Comparison of ENCODE assay signal across 12 cellular contexts in the genomic region with DNA sequence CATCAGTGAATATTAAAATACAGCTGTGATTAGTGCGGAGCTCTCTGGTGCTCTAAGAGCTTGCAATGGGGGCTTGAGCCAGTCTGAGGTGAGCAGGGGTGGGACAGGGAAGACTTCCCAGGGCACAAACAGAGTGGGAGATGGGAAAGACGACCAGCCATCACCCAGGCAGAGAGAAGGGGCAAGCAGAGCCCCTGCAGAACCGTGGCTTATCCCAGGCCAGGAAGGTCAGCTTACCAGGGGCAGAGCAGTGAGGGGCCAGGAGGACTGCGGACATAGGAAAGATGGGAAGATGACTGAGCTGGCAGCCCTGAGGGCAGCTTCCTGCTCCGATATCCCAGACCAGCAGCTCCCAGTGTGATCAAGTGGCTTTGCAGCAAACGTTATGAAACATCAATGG. TPM values are rescaled to one million over a fixed set of nuclear protein-coding genes. Genes with fewer than 3 reads are reported as not detected.
DNase-seq lines count a peak whose midpoint lies in the region; ATAC-seq and TF ChIP-seq lines count a peak whose summit lies in the region.
"Had no signal": no experiment of that assay in that cellular context is flagged by ENCODE, and none has a peak within 500 bp of the region (broad histone marks: within the 10 kb centered on the region; RNA-seq: fewer than 3 reads in every experiment).

No MANE protein-coding gene starts in this region.

- H3K4me2 ChIP-seq in mesenchymal stem cell (ENCODE audit: low read length, poor library complexity, severe bottlenecking), result no peak overlapping the region

- H3K36me3 ChIP-seq in mesenchymal stem cell (ENCODE audit: control insufficient read depth in 1 of 2, insufficient read depth in 2 of 2, low read depth in 1 of 2, low read length in 2 of 2), result no peaks in the 10 kb centered on the region
- H3K36me3 ChIP-seq: heart left ventricle had no signal

- no peak overlapping the region for H3K9ac ChIP-seq in mesenchymal stem cell (ENCODE audit: low read length)

- H3K23ac ChIP-seq in mesenchymal stem cell (ENCODE audit: low read length in 2 of 2), result no peak overlapping the region

- peak overlapping the region; percentile 70 for H2AFZ ChIP-seq in mesenchymal stem cell (ENCODE audit: low read depth, low read length)

- in situ Hi-C loops in GM13977 (cut with MboI; ENCODE audit: low pct_unique_long_range_greater_than_20kb, low sequenced_read_pairs, unreplicated experiment), result no loop called here

- H3K4ac ChIP-seq in mesenchymal stem cell (ENCODE audit: low read depth in 1 of 2, low read length in 2 of 2), result peak overlapping the region; percentile 42 to 60

- no peaks in the 10 kb centered on the region for H3K27me3 Mint-ChIP-seq in activated T-cell treated with anti-CD3 and anti-CD28 coated beads, Interleukin-2, amount 50 U/mL, for 24 hours
- no peaks in the 10 kb centered on the region for H3K27me3 Mint-ChIP-seq in type B pancreatic cell

- no peaks in the 10 kb centered on the region for H3K9me3 ChIP-seq in mesenchymal stem cell (ENCODE audit: control insufficient read depth, low read length)
- H3K9me3 ChIP-seq: heart left ventricle had no signal

- peak overlapping the region; percentile 65 for H2BK120ac ChIP-seq in mesenchymal stem cell (ENCODE audit: low read depth, low read length)

- H4K91ac ChIP-seq in mesenchymal stem cell (ENCODE audit: low read length), result peak overlapping the region; percentile 48

- peak overlapping the region in 1 of 2 experiments; percentile 50 for H3K4me3 ChIP-seq in mesenchymal stem cell (ENCODE audit: insufficient read depth in 1 of 2, low read depth in 1 of 2, low read length in 2 of 2)
- H3K4me3 ChIP-seq: heart left ventricle had no signal

- H3K14ac ChIP-seq in mesenchymal stem cell (ENCODE audit: low read length in 2 of 2), result peak overlapping the region in 1 of 2 experiments; percentile 88

- H2BK5ac ChIP-seq in mesenchymal stem cell (ENCODE audit: low read depth, low read length, poor library complexity, severe bottlenecking), result peak overlapping the region; percentile 67

- no peak for ATAC-seq in GM19023 (IDR thresholded peaks at IDR 0.05; ENCODE audit: unreplicated experiment)
- ATAC-seq in HG02884 (IDR thresholded peaks at IDR 0.05; ENCODE audit: unreplicated experiment), result no peak

- H4K8ac ChIP-seq in mesenchymal stem cell (ENCODE audit: low read length), result no peak overlapping the region

- H3K79me1 ChIP-seq in mesenchymal stem cell (replicated peaks; ENCODE audit: low read length, poor library complexity, severe bottlenecking), result no peaks in the 10 kb centered on the region

- H3K4me1 ChIP-seq in mesenchymal stem cell (ENCODE audit: control insufficient read depth, insufficient read depth, low read depth, low read length), result peaks cover 32% of the 10 kb centered on the region

- H3K27ac Mint-ChIP-seq in activated T-cell treated with anti-CD3 and anti-CD28 coated beads, Interleukin-2, amount 50 U/mL, for 24 hours, result peak overlapping the region; percentile 90
- peak overlapping the region; percentile 70 for H3K27ac Mint-ChIP-seq in type B pancreatic cell

- H3K4me1 Mint-ChIP-seq in activated T-cell treated with anti-CD3 and anti-CD28 coated beads, Interleukin-2, amount 50 U/mL, for 24 hours (ENCODE audit: low read depth), result peaks cover 44% of the 10 kb centered on the region
- peaks cover 42% of the 10 kb centered on the region for H3K4me1 Mint-ChIP-seq in type B pancreatic cell (ENCODE audit: unreplicated experiment)

- no peaks in the 10 kb centered on the region for H3K9me3 Mint-ChIP-seq in activated T-cell treated with anti-CD3 and anti-CD28 coated beads, Interleukin-2, amount 50 U/mL, for 24 hours
- no peaks in the 10 kb centered on the region for H3K9me3 Mint-ChIP-seq in type B pancreatic cell

- peak overlapping the region; percentile 50 to 89 for H3K18ac ChIP-seq in mesenchymal stem cell (ENCODE audit: low read depth in 1 of 2, low read length in 2 of 2)

- 46% methylated on average over 5 of the region's 6 CpGs for WGBS in mesenchymal stem cell

- peak overlapping the region; percentile 13 for H3K4me3 Mint-ChIP-seq in activated T-cell treated with anti-CD3 and anti-CD28 coated beads, Interleukin-2, amount 50 U/mL, for 24 hours
- H3K4me3 Mint-ChIP-seq in type B pancreatic cell, result no peak overlapping the region
- H3K4me3 Mint-ChIP-seq: naive B cell had no signal

- no peak overlapping the region for H2BK15ac ChIP-seq in mesenchymal stem cell (ENCODE audit: low read depth, poor library complexity, severe bottlenecking)

- H3K27ac ChIP-seq in mesenchymal stem cell (ENCODE audit: low read length, poor library complexity, severe bottlenecking), result peak overlapping the region; percentile 95

- H3K36me3 Mint-ChIP-seq in activated T-cell treated with anti-CD3 and anti-CD28 coated beads, Interleukin-2, amount 50 U/mL, for 24 hours (ENCODE audit: low read depth), result no peaks in the 10 kb centered on the region
- no peaks in the 10 kb centered on the region for H3K36me3 Mint-ChIP-seq in type B pancreatic cell
- H3K36me3 Mint-ChIP-seq: naive B cell had no signal

- peak overlapping the region in 1 of 2 experiments; percentile 98 for H2BK12ac ChIP-seq in mesenchymal stem cell (ENCODE audit: low read length in 2 of 2)

- H2AK5ac ChIP-seq in mesenchymal stem cell (ENCODE audit: low read length, severe bottlenecking), result peak overlapping the region; percentile 87

- DNase-seq in activated T-cell treated with anti-CD3 and anti-CD28 coated beads, Interleukin-2, amount 50 U/mL, for 24 hours, result peak; percentile 25
- DNase-seq in activated T-cell treated with anti-CD3 and anti-CD28 coated beads, Interleukin-2, amount 50 U/mL, for 1 hour, result no peak
- DNase-seq in astrocyte of the hippocampus (ENCODE audit: low read depth, low spot score) (peak; percentile 34), mesenchymal stem cell (peak; percentile 26), type B pancreatic cell (ENCODE audit: extremely low spot score, unreplicated experiment) (no peak), GM13977 (ENCODE audit: low spot score) (no peak)
- DNase-seq: cerebellar nuclear complex, naive B cell, NCI-H2081 had no signal

- TF ChIP-seq CTCF in type B pancreatic cell (conservative IDR thresholded peaks at IDR 0.05) (no peak), GM13977 (IDR thresholded peaks at IDR 0.05; ENCODE audit: extremely low read depth, insufficient read depth, missing control alignments) (no peak)

- no peaks in the 10 kb centered on the region for H3K27me3 ChIP-seq in mesenchymal stem cell (ENCODE audit: control insufficient read depth in 1 of 2, insufficient read depth in 1 of 2, low read length in 2 of 2)

RNA-seq across cellular contexts. Expression of a gene that starts 55.4 kb away (rescaled TPM):
- polyA plus RNA-seq in mesenchymal stem cell (2013, experiment 1 of 2), result 8.7 TPM
- polyA plus RNA-seq in mesenchymal stem cell (2013, experiment 2 of 2), result 8.3 TPM
- total RNA-seq in type B pancreatic cell (ENCODE audit: low replicate concordance), result 11.3 and 14.7 TPM in 2 replicates

Comparison
In these comparisons a context has a peak if more than half of its experiments do, and no peak if none do; other contexts are left out.
1. DNase-seq: peak in activated T-cell treated with anti-CD3 and anti-CD28 coated beads, Interleukin-2, amount 50 U/mL, for 24 hours (single experiment), astrocyte of the hippocampus (single experiment) and mesenchymal stem cell (single experiment); none in activated T-cell treated with anti-CD3 and anti-CD28 coated beads, Interleukin-2, amount 50 U/mL, for 1 hour (single experiment), type B pancreatic cell (single experiment) and GM13977 (single experiment).